Comparison of ENCODE assay signal across 1 cellular context in the genomic region with DNA sequence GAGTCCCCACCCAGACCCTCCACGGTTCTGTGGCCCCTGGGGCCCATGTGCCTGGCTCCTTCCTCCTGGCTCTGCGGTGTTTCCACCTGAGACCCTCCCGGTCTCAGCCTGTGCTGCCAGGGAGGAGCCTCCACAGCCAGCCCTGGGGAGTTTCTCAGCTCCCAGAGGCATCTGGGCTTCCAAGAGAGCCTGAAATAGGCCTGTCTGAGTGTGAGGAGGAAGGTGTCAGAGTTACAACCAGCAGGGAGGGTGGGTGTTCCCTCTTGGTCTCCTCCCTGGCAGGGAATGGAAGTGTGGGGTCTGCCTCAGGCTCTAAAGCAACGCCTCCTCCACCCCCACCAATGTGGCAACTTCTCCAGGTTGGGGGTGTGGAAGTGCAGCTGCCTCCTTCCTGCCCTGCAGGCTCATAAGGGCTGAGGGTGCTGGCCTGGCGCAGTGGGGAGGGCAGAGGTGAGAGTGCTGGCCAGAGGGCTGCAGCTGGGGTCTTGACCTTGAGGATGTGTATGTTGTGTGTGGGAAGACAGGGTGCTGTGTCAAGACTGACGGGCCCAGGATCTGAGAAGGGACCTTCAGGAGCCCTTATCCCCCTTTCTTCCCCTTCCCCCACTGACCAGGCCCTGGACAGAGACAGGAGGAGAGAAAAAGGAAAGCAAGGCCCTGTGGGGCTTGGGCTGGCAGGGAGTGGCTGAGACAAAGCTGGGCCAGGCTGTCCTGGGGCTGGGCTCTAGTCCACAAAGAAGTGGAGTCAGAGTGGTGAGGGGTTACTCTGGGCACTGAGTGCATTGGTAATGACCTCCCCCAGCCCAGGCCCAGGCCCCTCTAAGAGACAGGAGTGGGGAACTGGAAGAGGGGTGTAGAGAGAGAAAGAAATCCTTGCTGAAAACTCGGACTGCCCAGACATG.
TF ChIP-seq lines count a peak whose summit lies in the region.

No MANE protein-coding gene starts in this region.

TF ChIP-seq in K562, 482 proteins besides CTCF, POLR2A, EP300 and RAD21:
- no peak for TF ChIP-seq CHD7 (IDR thresholded peaks at IDR 0.05; ENCODE audit: low read depth, low read length)
- no peak for TF ChIP-seq ZNF57 (CRISPR knock-in tag; IDR thresholded peaks at IDR 0.05)
- no peak for TF ChIP-seq PCBP2 (IDR thresholded peaks at IDR 0.05; ENCODE audit: low read depth, low read length, poor library complexity, severe bottlenecking)
- TF ChIP-seq, protein P1, sequence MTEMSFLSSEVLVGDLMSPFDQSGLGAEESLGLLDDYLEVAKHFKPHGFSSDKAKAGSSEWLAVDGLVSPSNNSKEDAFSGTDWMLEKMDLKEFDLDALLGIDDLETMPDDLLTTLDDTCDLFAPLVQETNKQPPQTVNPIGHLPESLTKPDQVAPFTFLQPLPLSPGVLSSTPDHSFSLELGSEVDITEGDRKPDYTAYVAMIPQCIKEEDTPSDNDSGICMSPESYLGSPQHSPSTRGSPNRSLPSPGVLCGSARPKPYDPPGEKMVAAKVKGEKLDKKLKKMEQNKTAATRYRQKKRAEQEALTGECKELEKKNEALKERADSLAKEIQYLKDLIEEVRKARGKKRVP (CRISPR knock-in tag; IDR thresholded peaks at IDR 0.05) = no peak
- no peak for TF ChIP-seq ZNF696 (CRISPR knock-in tag; conservative IDR thresholded peaks at IDR 0.05)
- TF ChIP-seq CHD1 (IDR thresholded peaks at IDR 0.05; ENCODE audit: low read length) = no peak
- no peak for TF ChIP-seq ID3 (CRISPR knock-in tag; IDR thresholded peaks at IDR 0.05)
- TF ChIP-seq ID3 (tag; IDR thresholded peaks at IDR 0.05) = no peak
- no peak for TF ChIP-seq PYGO2 (tag; IDR thresholded peaks at IDR 0.05)
- TF ChIP-seq, protein P2, sequence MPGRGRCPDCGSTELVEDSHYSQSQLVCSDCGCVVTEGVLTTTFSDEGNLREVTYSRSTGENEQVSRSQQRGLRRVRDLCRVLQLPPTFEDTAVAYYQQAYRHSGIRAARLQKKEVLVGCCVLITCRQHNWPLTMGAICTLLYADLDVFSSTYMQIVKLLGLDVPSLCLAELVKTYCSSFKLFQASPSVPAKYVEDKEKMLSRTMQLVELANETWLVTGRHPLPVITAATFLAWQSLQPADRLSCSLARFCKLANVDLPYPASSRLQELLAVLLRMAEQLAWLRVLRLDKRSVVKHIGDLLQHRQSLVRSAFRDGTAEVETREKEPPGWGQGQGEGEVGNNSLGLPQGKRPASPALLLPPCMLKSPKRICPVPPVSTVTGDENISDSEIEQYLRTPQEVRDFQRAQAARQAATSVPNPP (IDR thresholded peaks at IDR 0.05; ENCODE audit: borderline replicate concordance, insufficient read depth, insufficient read length) = no peak
- TF ChIP-seq NR0B1 (IDR thresholded peaks at IDR 0.05; ENCODE audit: partially characterized antibody) = no peak
- no peak for TF ChIP-seq HDAC8 (tag; IDR thresholded peaks at IDR 0.05)
- TF ChIP-seq CBFA2T3 (IDR thresholded peaks at IDR 0.05) = no peak
- no peak for TF ChIP-seq CTBP1 (IDR thresholded peaks at IDR 0.05; ENCODE audit: borderline replicate concordance)
- TF ChIP-seq E2F6 (IDR thresholded peaks at IDR 0.05; ENCODE audit: borderline replicate concordance in 1 of 2, extremely low read depth in 1 of 2, insufficient read depth in 1 of 2, insufficient read length in 1 of 2, low read depth in 1 of 2, low read length in 1 of 2, poor library complexity in 1 of 2, severe bottlenecking in 1 of 2) = no peak
- no peak for TF ChIP-seq ELF2 (CRISPR knock-in tag; IDR thresholded peaks at IDR 0.05)
- TF ChIP-seq PHF8 (IDR thresholded peaks at IDR 0.05; ENCODE audit: borderline replicate concordance, low read length) = no peak
- TF ChIP-seq ILF3 (IDR thresholded peaks at IDR 0.05; ENCODE audit: borderline replicate concordance) = no peak
